Comparison of ENCODE assay signal across 7 cellular contexts in the genomic region with DNA sequence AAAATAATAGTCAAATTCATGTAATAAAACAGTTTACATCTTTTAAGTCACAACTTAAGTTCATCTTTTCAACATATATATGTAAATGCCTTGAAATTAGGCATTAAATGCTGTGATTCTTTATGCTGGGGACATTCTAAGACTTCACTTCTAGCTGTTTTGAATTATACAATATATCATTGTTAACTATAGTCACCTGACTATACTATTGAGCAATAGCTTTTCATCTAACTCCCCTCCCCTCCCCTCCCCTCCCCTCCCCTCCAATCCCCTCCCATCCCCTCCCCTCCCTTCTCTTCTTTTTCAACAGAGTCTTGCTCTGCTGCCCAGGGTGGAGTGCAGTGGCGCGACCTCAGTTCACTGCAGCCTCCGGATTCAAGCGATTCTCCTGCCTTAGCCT.
"Had no signal": no experiment of that assay in that cellular context is flagged by ENCODE, and none has a peak within 500 bp of the region (broad histone marks: within the 10 kb centered on the region; RNA-seq: fewer than 3 reads in every experiment).

No MANE protein-coding gene starts in this region.

- H3K4me3 ChIP-seq: GM12878 had no signal

- FAIRE-seq: GM12878, GM12891, GM12892, GM18507, GM19239 had no signal

- DNase-seq: GDM1, GF-D8 had no signal

- ATAC-seq: GM12878 had no signal
